Comparison of ENCODE assay signal across 27 cellular contexts in genomic region chr3:107738486-107739183, GRCh38.
"Had no signal": no experiment of that assay in that cellular context is flagged by ENCODE, and none has a peak within 500 bp of the region (broad histone marks: within the 10 kb centered on the region; RNA-seq: fewer than 3 reads in every experiment).

No MANE protein-coding gene starts in this region.

- H3K27ac ChIP-seq: KMS-11, RWPE1, SJCRH30 had no signal

- H3K4me3 ChIP-seq: MG63, SJCRH30 had no signal

- H3K9ac ChIP-seq: KMS-11, SK-N-SH had no signal

- H3K36me3 ChIP-seq: MG63 had no signal

- FAIRE-seq: astrocyte had no signal

- H3K9me3 ChIP-seq: MG63, SJCRH30, SK-N-SH had no signal

- ATAC-seq: activated naive CD4-positive, alpha-beta T cell treated with anti-CD3 and anti-CD28 coated beads, Interleukin-2, amount 50 U/mL, for 72 hours; activated naive CD8-positive, alpha-beta T cell treated with anti-CD3 and anti-CD28 coated beads, Interleukin-2, amount 50 U/mL, for 24 hours; activated T-cell treated with anti-CD3 and anti-CD28 coated beads, Interleukin-2, amount 50 U/mL, for 4 hours; Panc1; WTC11 had no signal

- H3K4me2 ChIP-seq: KMS-11, SK-N-SH had no signal

- H3K27me3 ChIP-seq: MG63, SJCRH30 had no signal

- H3K4me1 ChIP-seq: SJCRH30 had no signal

- DNase-seq: activated CD4-positive, alpha-beta memory T cell treated with anti-CD3 and anti-CD28 coated beads for 36 hours; activated CD4-positive, alpha-beta T cell treated with anti-CD3 and anti-CD28 coated beads for 1 hour; activated CD4-positive, alpha-beta T cell treated with anti-CD3 and anti-CD28 coated beads, Interleukin-2, amount 10 ng/mL, durations not matched to agents 24 days and 14 days; activated CD8-positive, alpha-beta memory T cell treated with anti-CD3 and anti-CD28 coated beads for 24 hours; activated effector memory CD4-positive, alpha-beta T cell treated with anti-CD3 and anti-CD28 coated beads, Interleukin-2, amount 50 U/mL, for 16 hours; activated naive CD4-positive, alpha-beta T cell treated with Interleukin-2 at 50 U/mL for 16 hours; activated naive CD8-positive, alpha-beta T cell treated with anti-CD3 and anti-CD28 coated beads, Interleukin-2, amount 50 U/mL, for 24 hours; activated T-cell treated with anti-CD3 and anti-CD28 coated beads, Interleukin-2, amount 50 U/mL, for 4 hours; amygdala; MG63; NCI-H1105; NCI-H1436; NCI-H1694 treated with DMSO at 0.1 percent for 48 hours; NCI-H2029 treated with DMSO at 0.1 percent for 48 hours; NCI-H510A treated with DMSO at 0.1 percent for 48 hours; NCI-H69; NK-92 treated with Interleukin-12 subunit alpha and Interleukin-12 subunit beta, amount 100 ng/mL, for 24 hours; Right ventricle myocardium superior; SJCRH30; SK-N-SH; SW 1271 had no signal
